Comparison of ENCODE assay signal across 6 cellular contexts in genomic region chr5:28414619-28415018, GRCh38.
"Had no signal": no experiment of that assay in that cellular context is flagged by ENCODE, and none has a peak within 500 bp of the region (broad histone marks: within the 10 kb centered on the region; RNA-seq: fewer than 3 reads in every experiment).

No MANE protein-coding gene starts in this region.

- FAIRE-seq: H1, H54, HTR-8/SVneo had no signal

- H3K4me2 ChIP-seq: GM23338 had no signal

- ATAC-seq: GM23338 had no signal

- H2AFZ ChIP-seq: GM23338 had no signal

- DNase-seq: H9, HCEC 1CT had no signal

- H3K4me3 ChIP-seq: GM23338 had no signal
